Comparison of ENCODE assay signal across 13 cellular contexts in the genomic region with DNA sequence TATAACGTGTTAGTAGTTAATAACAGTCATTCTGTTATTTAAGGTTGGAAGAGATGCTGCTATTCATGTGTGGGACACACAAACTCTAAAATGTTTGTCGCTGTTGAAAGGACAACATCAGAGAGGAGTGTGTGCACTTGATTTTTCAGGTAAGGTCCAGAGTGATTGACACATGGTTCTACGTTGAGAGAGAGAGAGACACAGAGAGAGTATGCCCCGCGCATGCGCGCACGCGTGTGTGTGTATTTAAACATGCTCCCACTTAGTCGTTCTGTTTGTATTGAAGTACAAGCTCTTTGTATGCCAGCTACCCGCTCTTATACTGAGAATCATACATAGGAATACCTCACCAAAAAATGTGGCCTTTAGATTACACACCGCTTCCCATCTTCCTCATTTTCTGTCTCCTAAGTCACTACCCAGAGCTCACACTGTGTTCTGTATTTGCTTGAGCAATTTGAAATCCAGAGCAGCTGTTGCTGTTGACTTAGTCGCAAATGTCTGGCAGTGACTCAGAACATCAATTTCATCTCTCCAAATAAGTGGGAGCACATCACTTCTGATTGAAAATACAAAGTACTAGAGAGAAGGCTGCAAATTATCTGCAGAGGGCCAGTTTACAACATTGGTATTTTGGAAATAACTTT.
A peak's percentile ranks its signal among the peaks of the same experiment; 100 is the strongest.
DNase-seq lines count a peak whose midpoint lies in the region; ATAC-seq and TF ChIP-seq lines count a peak whose summit lies in the region.
"Had no signal": no experiment of that assay in that cellular context is flagged by ENCODE, and none has a peak within 500 bp of the region (broad histone marks: within the 10 kb centered on the region; RNA-seq: fewer than 3 reads in every experiment).

No MANE protein-coding gene starts in this region.

- no peak overlapping the region for H3K4me3 Mint-ChIP-seq in glutamatergic neuron (ENCODE audit: unreplicated experiment)

- no peaks in the 10 kb centered on the region for H3K36me3 Mint-ChIP-seq in glutamatergic neuron (ENCODE audit: unreplicated experiment)

- TF ChIP-seq CTCF in foreskin fibroblast (IDR thresholded peaks at IDR 0.05; ENCODE audit: low read depth, low read length) (no peak), glutamatergic neuron (IDR thresholded peaks at IDR 0.05; ENCODE audit: partially characterized antibody, unreplicated experiment) (no peak)

- no peak for ATAC-seq in GM18907 (IDR thresholded peaks at IDR 0.05; ENCODE audit: unreplicated experiment)
- no peak for ATAC-seq in left cardiac atrium

- DNase-seq in COR-L47 (lab: John Stamatoyannopoulos, UW) (peak; percentile 93), NCI-H1105 treated with DMSO at 0.1 percent for 48 hours (lab: John Stamatoyannopoulos, UW) (peak; percentile 86), NCI-H82 treated with DMSO at 0.1 percent for 48 hours (lab: John Stamatoyannopoulos, UW; ENCODE audit: unreplicated experiment) (peak; percentile 26), foreskin fibroblast (peak; percentile 63 to 83), glutamatergic neuron (no peak), left cardiac atrium (no peak)
- DNase-seq in activated CD4-positive, alpha-beta T cell treated with anti-CD3 and anti-CD28 coated beads, Interleukin-2, amount 50 U/mL, for 4 hours, result no peak
- DNase-seq: cortex of kidney, mesenchymal stem cell had no signal

- intact Hi-C loops in left cardiac atrium (cut with DNase I), result no loop called here

- no peaks in the 10 kb centered on the region for H3K9me3 Mint-ChIP-seq in glutamatergic neuron (ENCODE audit: unreplicated experiment)

- peaks cover 2% of the 10 kb centered on the region for H3K27me3 Mint-ChIP-seq in glutamatergic neuron (ENCODE audit: unreplicated experiment)

- no peak overlapping the region for H3K27ac Mint-ChIP-seq in glutamatergic neuron (ENCODE audit: unreplicated experiment)

- no peak overlapping the region for H3K4me3 ChIP-seq in foreskin fibroblast (ENCODE audit: low read depth in 1 of 2, low read length in 2 of 2)
- H3K4me3 ChIP-seq: BLaER1 treated with 17β-estradiol and CSF1 and Interleukin-3, amounts not matched to agents 10 nM and 100 nM; PC-9; upper lobe of left lung had no signal

- peaks cover 12% of the 10 kb centered on the region for H3K4me1 Mint-ChIP-seq in glutamatergic neuron (ENCODE audit: low read depth, unreplicated experiment)

Comparison
In these comparisons a context has a peak if more than half of its experiments do, and no peak if none do; other contexts are left out.
1. DNase-seq: peak in COR-L47 (single experiment), NCI-H1105 treated with DMSO at 0.1 percent for 48 hours (single experiment), NCI-H82 treated with DMSO at 0.1 percent for 48 hours (single experiment) and foreskin fibroblast (2 of 2); none in activated CD4-positive, alpha-beta T cell treated with anti-CD3 and anti-CD28 coated beads, Interleukin-2, amount 50 U/mL, for 4 hours (0 of 2), glutamatergic neuron (single experiment) and left cardiac atrium (single experiment).